Comparison of ENCODE assay signal across 12 cellular contexts in the genomic region with DNA sequence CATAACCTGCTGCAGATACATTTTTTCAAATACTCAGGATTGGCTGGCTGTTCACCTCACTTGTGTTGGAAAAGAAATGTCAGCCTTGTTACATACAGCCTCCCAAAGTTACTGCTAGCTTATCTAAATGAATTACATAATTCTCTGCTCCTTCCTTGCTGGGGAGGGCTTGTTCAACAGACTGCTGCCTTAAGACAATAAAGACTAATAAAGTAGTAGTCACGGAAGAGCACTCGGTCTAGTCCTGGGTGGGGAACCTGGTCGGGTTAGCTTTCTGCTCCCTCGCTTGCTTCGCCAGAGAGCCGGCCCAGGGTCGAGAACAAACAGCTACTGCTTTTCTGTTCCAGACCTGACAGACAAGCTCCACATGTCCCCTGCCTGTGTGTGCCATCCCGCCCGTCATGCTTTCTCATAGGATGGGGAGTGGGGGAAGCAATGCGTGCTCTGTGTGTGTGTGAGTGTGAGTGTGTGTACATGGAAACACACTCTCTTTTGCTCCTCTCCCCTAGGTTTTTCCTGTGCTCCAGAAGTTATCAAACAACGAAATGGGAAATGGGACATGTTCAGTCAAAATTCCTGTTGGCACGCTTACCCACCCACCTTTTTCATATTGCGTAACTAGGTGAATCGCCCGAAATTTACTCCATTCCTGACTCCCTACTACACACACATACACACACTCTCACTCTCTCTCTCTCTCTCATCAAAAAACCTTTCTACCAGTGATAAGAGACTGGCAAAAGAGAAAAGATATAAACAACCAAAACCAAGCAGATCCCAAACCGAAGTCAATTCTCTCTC. TPM values are rescaled to one million over a fixed set of nuclear protein-coding genes. Genes with fewer than 3 reads are reported as not detected.
A peak's percentile ranks its signal among the peaks of the same experiment; 100 is the strongest.
DNase-seq lines count a peak whose midpoint lies in the region; ATAC-seq, FAIRE-seq and TF ChIP-seq lines count a peak whose summit lies in the region.
"Had no signal": no experiment of that assay in that cellular context is flagged by ENCODE, and none has a peak within 500 bp of the region (broad histone marks: within the 10 kb centered on the region; RNA-seq: fewer than 3 reads in every experiment).

No MANE protein-coding gene starts in this region.

- no TSS peak for BruUV-seq in A673 (replicated peaks; lab: Mats Ljungman, UMichigan)

- peaks cover 5% of the 10 kb centered on the region for H3K36me3 Mint-ChIP-seq in T-helper 17 cell (ENCODE audit: low read depth)
- H3K36me3 Mint-ChIP-seq in effector memory CD8-positive, alpha-beta T cell (ENCODE audit: insufficient read depth): peaks cover 4% of the 10 kb centered on the region
- H3K36me3 Mint-ChIP-seq in activated T-cell treated with anti-CD3 and anti-CD28 coated beads, Interleukin-2, amount 50 U/mL, for 4 hours (ENCODE audit: insufficient read depth): no peaks in the 10 kb centered on the region

- H3K27me3 ChIP-seq in A673 (replicated peaks; ENCODE audit: insufficient read depth, low read depth, low read length, poor library complexity) (no peaks in the 10 kb centered on the region), pancreas (no peaks in the 10 kb centered on the region)

- no peak for ATAC-seq in T-helper 17 cell
- no peak for ATAC-seq in pancreas
- no peak for ATAC-seq in effector memory CD8-positive, alpha-beta T cell (replicated peaks)
- ATAC-seq in activated T-cell treated with anti-CD3 and anti-CD28 coated beads, Interleukin-2, amount 50 U/mL, for 4 hours: no peak
- ATAC-seq: HCT116 had no signal

- POLR2A ChIA-PET in A673 (lab: Charles Lee; ENCODE audit: low non-redundant PET): interaction anchor here (0.6 to 0.7 kb wide), 4 partner anchors 12 to 372 kb away, joined by 3 read pairs; no protein-coding TSS in a partner anchor

- intact Hi-C loops in A673 (cut with micrococcal nuclease; ENCODE audit: unreplicated experiment): loop anchor here (5.0 kb wide), 3 partner anchors 114 to 211 kb away; a partner anchor contains a TSS
- intact Hi-C loops in pancreas (cut with DNase I): loop anchor here in 2 of 3 donors (10.0 kb wide), 1 partner anchor 836 kb away; no protein-coding TSS in a partner anchor

- H3K4me1 Mint-ChIP-seq in T-helper 17 cell: peaks cover 13% of the 10 kb centered on the region
- H3K4me1 Mint-ChIP-seq in effector memory CD8-positive, alpha-beta T cell (ENCODE audit: low read depth in 2 of 2): peaks cover 6 to 7% of the 10 kb centered on the region in 2 donors
- peaks cover 14% of the 10 kb centered on the region for H3K4me1 Mint-ChIP-seq in activated T-cell treated with anti-CD3 and anti-CD28 coated beads, Interleukin-2, amount 50 U/mL, for 4 hours (ENCODE audit: low read depth)

- peak overlapping the region; percentile 75 for H3K4me3 ChIP-seq in A673 (ENCODE audit: low read depth, low read length, poor library complexity, severe bottlenecking)
- peak overlapping the region; percentile 78 for H3K4me3 ChIP-seq in iPS-11a (ENCODE audit: low read depth, low read length)
- H3K4me3 ChIP-seq in pancreas: peak overlapping the region; percentile 40 to 55 (median 48)

- H3K9me3 ChIP-seq in A673 (ENCODE audit: low read depth, low read length, poor library complexity, severe bottlenecking) (no peaks in the 10 kb centered on the region), T-helper 17 cell (ENCODE audit: control insufficient read depth, low read length, poor library complexity, severe bottlenecking) (no peaks in the 10 kb centered on the region), pancreas (no peaks in the 10 kb centered on the region)

- no peak overlapping the region for H3K27ac Mint-ChIP-seq in T-helper 17 cell
- H3K27ac Mint-ChIP-seq in effector memory CD8-positive, alpha-beta T cell: no peak overlapping the region

- TF ChIP-seq CTCF in A673 (conservative IDR thresholded peaks at IDR 0.05; ENCODE audit: low read depth, low read length): no peak
- TF ChIP-seq CTCF in pancreas (IDR thresholded peaks at IDR 0.05): no peak

- peaks cover 0 to 3% of the 10 kb centered on the region in 2 donors for H3K9me3 Mint-ChIP-seq in effector memory CD8-positive, alpha-beta T cell
- H3K9me3 Mint-ChIP-seq in activated T-cell treated with anti-CD3 and anti-CD28 coated beads, Interleukin-2, amount 50 U/mL, for 4 hours: no peaks in the 10 kb centered on the region

- H3K4me3 Mint-ChIP-seq in T-helper 17 cell: peak overlapping the region; percentile 3
- no peak overlapping the region for H3K4me3 Mint-ChIP-seq in effector memory CD8-positive, alpha-beta T cell
- no peak overlapping the region for H3K4me3 Mint-ChIP-seq in activated T-cell treated with anti-CD3 and anti-CD28 coated beads, Interleukin-2, amount 50 U/mL, for 4 hours

- H3K27me3 Mint-ChIP-seq in T-helper 17 cell: peaks cover 57% of the 10 kb centered on the region
- peaks cover 41 to 48% of the 10 kb centered on the region in 2 donors for H3K27me3 Mint-ChIP-seq in effector memory CD8-positive, alpha-beta T cell
- H3K27me3 Mint-ChIP-seq in activated T-cell treated with anti-CD3 and anti-CD28 coated beads, Interleukin-2, amount 50 U/mL, for 4 hours (ENCODE audit: low read depth): peaks cover 48% of the 10 kb centered on the region

- DNase-seq in A673 (ENCODE audit: low spot score) (peak; percentile 47), T-helper 17 cell (no peak), pancreas (peak in 2 of 6 donors; percentile 39 to 51), DMS 273 treated with DMSO at 0.1 percent for 48 hours (lab: John Stamatoyannopoulos, UW) (no peak)
- DNase-seq in stimulated activated CD4-positive, alpha-beta T cell treated with anti-CD3 and anti-CD28 coated beads, Interleukin-12 subunit alpha, Interleukin-12 subunit beta, amount 100 ng/mL, for 4 hours: no peak
- DNase-seq in effector memory CD8-positive, alpha-beta T cell: no peak
- DNase-seq in activated T-cell treated with anti-CD3 and anti-CD28 coated beads, Interleukin-2, amount 50 U/mL, for 4 hours: no peak
- DNase-seq: NCI-H510A had no signal

- CTCF ChIA-PET in A673 (lab: Charles Lee): interaction anchor here (1.0 kb wide), 1 partner anchor 117 kb away, joined by 4 read pairs; no protein-coding TSS in a partner anchor

- peak overlapping the region; percentile 76 for H3K27ac ChIP-seq in A673 (ENCODE audit: low read depth, low read length, poor library complexity, severe bottlenecking)
- H3K27ac ChIP-seq in pancreas: no peak overlapping the region

- peaks cover 8% of the 10 kb centered on the region for H3K36me3 ChIP-seq in A673 (ENCODE audit: insufficient read depth, low read length, poor library complexity, severe bottlenecking)
- H3K36me3 ChIP-seq in pancreas: no peaks in the 10 kb centered on the region

- WGBS in pancreas, 2 donors: 29 to 36% methylated on average over 16 of the region's 16 CpGs

- peaks cover 9% of the 10 kb centered on the region for H3K4me1 ChIP-seq in A673 (ENCODE audit: insufficient read depth, low read length, poor library complexity, severe bottlenecking)
- no peaks in the 10 kb centered on the region for H3K4me1 ChIP-seq in pancreas

- no peak for FAIRE-seq in pancreas (lab: Jason Lieb, UNC)
- FAIRE-seq: TTC549 had no signal

RNA-seq across cellular contexts. Expression of a gene that starts 1.4 kb away (rescaled TPM):
- total RNA-seq in A673 (2021) (59.8 and 64.4 TPM in 2 replicates), T-helper 17 cell (not detected), pancreas (1 to 10 TPM; 2.4 to 8.5 (median 3.8) TPM)
- 10 to 100 TPM in 1 of 2 donors, 1 to 10 TPM in 1; 3.7 to 34.0 TPM for polyA plus RNA-seq in pancreas
- total RNA-seq in activated T-cell treated with anti-CD3 and anti-CD28 coated beads, Interleukin-2, amount 50 U/mL, for 4 hours: under 1 TPM in 2 of 3 donors, not detected in 1; 0.05 to 0.11 TPM

RNA-seq across cellular contexts. Expression of a gene that starts 12.7 kb away (rescaled TPM):
- total RNA-seq in A673 (2021) (7.1 and 8.2 TPM in 2 replicates), T-helper 17 cell (not detected), pancreas (under 1 TPM; 0.04 to 0.69 (median 0.17) TPM)
- under 1 TPM; 0.08 to 0.73 TPM for polyA plus RNA-seq in pancreas
- total RNA-seq in activated T-cell treated with anti-CD3 and anti-CD28 coated beads, Interleukin-2, amount 50 U/mL, for 4 hours: not detected
- total RNA-seq: glomerular endothelial cell had no signal
